21 cellular contexts compared by ENCODE assay signal in genomic region chr9:92617195-92617813, GRCh38. TPM values are rescaled to one million over a fixed set of nuclear protein-coding genes. Genes with fewer than 3 reads are reported as not detected.
DNase-seq lines count a peak whose midpoint lies in the region; ATAC-seq and TF ChIP-seq lines count a peak whose summit lies in the region.
"Had no signal": no experiment of that assay in that cellular context is flagged by ENCODE, and none has a peak within 500 bp of the region (broad histone marks: within the 10 kb centered on the region; RNA-seq: fewer than 3 reads in every experiment).

No MANE protein-coding gene starts in this region.

- H3K36me3 ChIP-seq in Peyer's patch (peaks cover 0 to 22% (median 0%) of the 10 kb centered on the region in 3 donors), stomach smooth muscle (ENCODE audit: control insufficient read depth in 2 of 2, insufficient read depth in 2 of 2, low read length in 2 of 2) (peaks cover 3 to 5% of the 10 kb centered on the region in 2 donors)
- peaks cover 37% of the 10 kb centered on the region for H3K36me3 ChIP-seq in effector memory CD4-positive, alpha-beta T cell (ENCODE audit: control insufficient read depth, insufficient read depth, low read length)

- TF ChIP-seq POLR2A in Peyer's patch (IDR thresholded peaks at IDR 0.05), result no peak

- CTCF ChIA-PET in activated CD4-positive, alpha-beta T cell treated with anti-CD3 and anti-CD28 coated beads for 36 hours (lab: Charles Lee), result no interaction called here

- H3K27me3 Mint-ChIP-seq in activated CD4-positive, alpha-beta T cell treated with anti-CD3 and anti-CD28 coated beads for 36 hours, result no peaks in the 10 kb centered on the region
- H3K27me3 Mint-ChIP-seq: activated naive CD4-positive, alpha-beta T cell treated with anti-CD3 and anti-CD28 coated beads, Interleukin-2, amount 50 U/mL, for 24 hours; B cell; stimulated activated naive CD8-positive, alpha-beta T cell treated with anti-CD3 and anti-CD28 coated beads, Interleukin-15, Interleukin-2, amounts not matched to agents 100 ng/mL and 50 ng/mL, for 24 hours had no signal

- H3K4me3 Mint-ChIP-seq in activated CD4-positive, alpha-beta T cell treated with anti-CD3 and anti-CD28 coated beads for 36 hours, result no peak overlapping the region
- H3K4me3 Mint-ChIP-seq: activated naive CD4-positive, alpha-beta T cell treated with anti-CD3 and anti-CD28 coated beads, Interleukin-2, amount 50 U/mL, for 24 hours; B cell; stimulated activated naive CD8-positive, alpha-beta T cell treated with anti-CD3 and anti-CD28 coated beads, Interleukin-15, Interleukin-2, amounts not matched to agents 100 ng/mL and 50 ng/mL, for 24 hours had no signal

- H3K4me3 ChIP-seq in Peyer's patch, result no peak overlapping the region
- peak overlapping the region; percentile 14 to 47 for H3K4me3 ChIP-seq in stomach smooth muscle (ENCODE audit: low read length in 2 of 2)
- H3K4me3 ChIP-seq in effector memory CD4-positive, alpha-beta T cell (ENCODE audit: insufficient read depth, low read depth, low read length, poor library complexity, severe bottlenecking), result no peak overlapping the region

- peaks cover 0 to 8% (median 0%) of the 10 kb centered on the region in 4 donors for H3K4me1 ChIP-seq in Peyer's patch
- peaks cover 65% of the 10 kb centered on the region for H3K4me1 ChIP-seq in stomach smooth muscle (ENCODE audit: control insufficient read depth, insufficient read depth, low read length)
- no peaks in the 10 kb centered on the region for H3K4me1 ChIP-seq in effector memory CD4-positive, alpha-beta T cell (ENCODE audit: control insufficient read depth, insufficient read depth, low read length, poor library complexity, severe bottlenecking)

- H3K27me3 ChIP-seq in Peyer's patch (no peaks in the 10 kb centered on the region), stomach smooth muscle (ENCODE audit: control insufficient read depth in 1 of 2, insufficient read depth in 2 of 2, low read length in 2 of 2) (no peaks in the 10 kb centered on the region)
- H3K27me3 ChIP-seq in effector memory CD4-positive, alpha-beta T cell (replicated peaks; ENCODE audit: control insufficient read depth, insufficient read depth, low read length, poor library complexity, severe bottlenecking), result no peaks in the 10 kb centered on the region
- H3K27me3 ChIP-seq: neutrophil had no signal

- DNase-seq in Peyer's patch (peak in 1 of 3 donors; percentile 1), caudate nucleus (lab: John Stamatoyannopoulos, UW) (no peak), mesenteric fat pad (ENCODE audit: low spot score) (peak; percentile 68), NCI-H2227 (lab: John Stamatoyannopoulos, UW; ENCODE audit: unreplicated experiment) (no peak)
- no peak for DNase-seq in effector memory CD4-positive, alpha-beta T cell
- DNase-seq in activated CD4-positive, alpha-beta T cell treated with anti-CD3 and anti-CD28 coated beads for 36 hours, result no peak
- DNase-seq: foreskin melanocyte; mesendoderm; MV-4-11; NCI-H2081 treated with DMSO at 0.1 percent for 48 hours; NCI-H748 treated with DMSO at 0.1 percent for 48 hours; stimulated activated CD4-positive, alpha-beta T cell treated with anti-CD3 and anti-CD28 coated beads, Interleukin-12 subunit alpha, Interleukin-12 subunit beta, amount 100 ng/mL, for 4 hours; SW 1271 had no signal

- H3K27ac ChIP-seq in Peyer's patch, result peak overlapping the region; percentile 24 to 80 (median 54)
- H3K27ac ChIP-seq in caudate nucleus (ENCODE audit: low read depth, low read length), result peak overlapping the region; percentile 54
- H3K27ac ChIP-seq in stomach smooth muscle (ENCODE audit: low read length), result peak overlapping the region; percentile 92
- no peak overlapping the region for H3K27ac ChIP-seq in effector memory CD4-positive, alpha-beta T cell (ENCODE audit: insufficient read depth, low read length, poor library complexity, severe bottlenecking)
- H3K27ac ChIP-seq: neutrophil, VCaP had no signal

- POLR2A ChIA-PET in activated CD4-positive, alpha-beta T cell treated with anti-CD3 and anti-CD28 coated beads for 36 hours (lab: Charles Lee), result interaction anchor here (0.5 kb wide), 1 partner anchor 825 kb away, joined by 4 read pairs; no protein-coding TSS in a partner anchor

- intact Hi-C loops in activated CD4-positive, alpha-beta T cell treated with anti-CD3 and anti-CD28 coated beads for 36 hours (cut with DNase I, micrococcal nuclease), result no loop called here

- H3K4me1 Mint-ChIP-seq in activated CD4-positive, alpha-beta T cell treated with anti-CD3 and anti-CD28 coated beads for 36 hours, result no peaks in the 10 kb centered on the region
- H3K4me1 Mint-ChIP-seq: activated naive CD4-positive, alpha-beta T cell treated with anti-CD3 and anti-CD28 coated beads, Interleukin-2, amount 50 U/mL, for 24 hours; B cell had no signal

- H3K9me3 Mint-ChIP-seq in activated CD4-positive, alpha-beta T cell treated with anti-CD3 and anti-CD28 coated beads for 36 hours (ENCODE audit: low read depth), result no peaks in the 10 kb centered on the region
- H3K9me3 Mint-ChIP-seq: activated naive CD4-positive, alpha-beta T cell treated with anti-CD3 and anti-CD28 coated beads, Interleukin-2, amount 50 U/mL, for 24 hours; stimulated activated naive CD8-positive, alpha-beta T cell treated with anti-CD3 and anti-CD28 coated beads, Interleukin-15, Interleukin-2, amounts not matched to agents 100 ng/mL and 50 ng/mL, for 24 hours had no signal

- peaks cover 25% of the 10 kb centered on the region for H3K36me3 Mint-ChIP-seq in activated CD4-positive, alpha-beta T cell treated with anti-CD3 and anti-CD28 coated beads for 36 hours (ENCODE audit: low read depth)

- ATAC-seq in HG03135 (IDR thresholded peaks at IDR 0.05; ENCODE audit: unreplicated experiment), result no peak
- ATAC-seq in activated CD4-positive, alpha-beta T cell treated with anti-CD3 and anti-CD28 coated beads for 36 hours, result no peak
- ATAC-seq: Panc1 had no signal

- peak overlapping the region; percentile 30 to 55 for H3K9ac ChIP-seq in stomach smooth muscle (ENCODE audit: low read length in 2 of 2)

- no peak for TF ChIP-seq CTCF in Peyer's patch (IDR thresholded peaks at IDR 0.05)

- H3K9me3 ChIP-seq in Peyer's patch, result no peaks in the 10 kb centered on the region
- H3K9me3 ChIP-seq in stomach smooth muscle (ENCODE audit: control insufficient read depth in 2 of 2, low read length in 2 of 2), result no peaks in the 10 kb centered on the region
- no peaks in the 10 kb centered on the region for H3K9me3 ChIP-seq in effector memory CD4-positive, alpha-beta T cell (ENCODE audit: control insufficient read depth, low read length)
- H3K9me3 ChIP-seq: neutrophil had no signal

- H3K27ac Mint-ChIP-seq in activated CD4-positive, alpha-beta T cell treated with anti-CD3 and anti-CD28 coated beads for 36 hours, result no peak overlapping the region
- H3K27ac Mint-ChIP-seq: activated naive CD4-positive, alpha-beta T cell treated with anti-CD3 and anti-CD28 coated beads, Interleukin-2, amount 50 U/mL, for 24 hours; B cell; stimulated activated naive CD8-positive, alpha-beta T cell treated with anti-CD3 and anti-CD28 coated beads, Interleukin-15, Interleukin-2, amounts not matched to agents 100 ng/mL and 50 ng/mL, for 24 hours had no signal

RNA-seq across cellular contexts. Expression of gene IPPK, which starts 52.6 kb away (rescaled TPM):
- total RNA-seq in Peyer's patch (10 to 100 TPM in 2 of 4 donors, 1 to 10 TPM in 2; 6.3 to 15.7 (median 10.1) TPM), mesenteric fat pad (10.1 TPM)
- total RNA-seq in activated CD4-positive, alpha-beta T cell treated with anti-CD3 and anti-CD28 coated beads for 36 hours, result 10 to 100 TPM in 1 of 2 experiments, 1 to 10 TPM in 1; 9.9 to 12.2 TPM

Comparison
In these comparisons a context has a peak if more than half of its experiments do, and no peak if none do; other contexts are left out.
1. H3K4me3 ChIP-seq: peak in stomach smooth muscle (2 of 2); none in Peyer's patch (0 of 4) and effector memory CD4-positive, alpha-beta T cell (single experiment).